In genomic region chr16:30395155-30395991, GRCh38 we compare ENCODE assay signal across 8 cellular contexts. TPM values are rescaled to one million over a fixed set of nuclear protein-coding genes. Genes with fewer than 3 reads are reported as not detected.
DNase-seq lines count a peak whose midpoint lies in the region; ATAC-seq and TF ChIP-seq lines count a peak whose summit lies in the region.

TSS of gene ZNF48 (plus strand) at chr16:30395420. CDS start at chr16:30395795, 375 bp downstream.

- POLR2A ChIA-PET in Panc1 (lab: Charles Lee): interaction anchor here (0.6 kb wide), 2 partner anchors 234 to 506 kb away, joined by 3 to 4 read pairs; no protein-coding TSS in a partner anchor

- no peaks in the 10 kb centered on the region for H3K27me3 Mint-ChIP-seq in naive B cell

- intact Hi-C loops in Panc1 (cut with micrococcal nuclease; ENCODE audit: unreplicated experiment) (no loop called here), thyroid gland (cut with DNase I) (no loop called here)

- H3K4me2 ChIP-seq in KMS-11: peak within 1 kb of the TSS; percentile 93

- H3K4me1 ChIP-seq in KMS-11 (ENCODE audit: low read depth, poor library complexity, severe bottlenecking) (peaks cover 14% of the 10 kb centered on the region), Panc1 (ENCODE audit: control insufficient read depth, insufficient read depth, low read length) (peaks cover 14% of the 10 kb centered on the region), thyroid gland (peaks cover 5 to 28% of the 10 kb centered on the region in 2 donors)

- peak within 1 kb of the TSS; percentile 60 for H3K9ac ChIP-seq in KMS-11

- WGBS in thyroid gland, 2 donors: 0 to 2% methylated on average over 1 to 10 of the region's 103 CpGs

- H3K9me3 Mint-ChIP-seq in naive B cell: no peaks in the 10 kb centered on the region

- H3K27me3 ChIP-seq in KMS-11 (ENCODE audit: insufficient read depth, low read depth) (no peaks in the 10 kb centered on the region), Panc1 (ENCODE audit: control insufficient read depth, insufficient read depth, low read length) (no peaks in the 10 kb centered on the region), thyroid gland (no peaks in the 10 kb centered on the region)

- TF ChIP-seq POLR2A in thyroid gland (IDR thresholded peaks at IDR 0.05): peak in 1 of 2 donors; percentile 51

- H3K36me3 ChIP-seq in KMS-11 (ENCODE audit: insufficient read depth) (0 out of 2 replicates have a peak, but pooled peaks cover 3% of the 10 kb centered on the region), Panc1 (ENCODE audit: control insufficient read depth, insufficient read depth, low read length) (no peaks in the 10 kb centered on the region), thyroid gland (peaks cover 10 to 11% of the 10 kb centered on the region in 2 donors)

- peak; percentile 47 for ATAC-seq in GM21526 (IDR thresholded peaks at IDR 0.05; ENCODE audit: low FRiP score, unreplicated experiment)
- peak; percentile 90 for ATAC-seq in Panc1
- ATAC-seq in naive B cell (ENCODE audit: low read depth in 2 of 2): peak; percentile 90 to 97

- H3K4me3 ChIP-seq in KMS-11 (IDR thresholded peaks at IDR 0.05; ENCODE audit: insufficient read depth, low read depth, low read length): no peak within 1 kb of the TSS
- H3K4me3 ChIP-seq in Panc1 (ENCODE audit: low read depth in 2 of 2, low read length in 2 of 2): peak within 1 kb of the TSS; percentile 85
- peak within 1 kb of the TSS; percentile 82 for H3K4me3 ChIP-seq in fibroblast of the aortic adventitia (ENCODE audit: low read depth, low read length)
- peak within 1 kb of the TSS; percentile 57 to 88 (median 87) for H3K4me3 ChIP-seq in thyroid gland (replicated peaks in 1 of 3)

- in situ Hi-C loops in Panc1 (cut with HindIII; ENCODE audit: low pct_unique_long_range_greater_than_20kb, low sequenced_read_pairs): no loop called here

- no peaks in the 10 kb centered on the region for H4K20me1 ChIP-seq in KMS-11 (ENCODE audit: insufficient read depth)

- peak within 1 kb of the TSS; percentile 87 for H2AFZ ChIP-seq in KMS-11 (ENCODE audit: low read depth)

- BruUV-seq in Panc1 (replicated peaks; lab: Mats Ljungman, UMichigan): no TSS peak

- H3K79me2 ChIP-seq in KMS-11 (ENCODE audit: insufficient read depth, low read depth): peaks cover 13% of the 10 kb centered on the region; the same call in 1 of the 2 replicates

- H3K27ac ChIP-seq in KMS-11 (peak within 1 kb of the TSS; percentile 36; the same call in 1 of the 2 replicates), Panc1 (ENCODE audit: low read length) (peak within 1 kb of the TSS; percentile 93), thyroid gland (peak within 1 kb of the TSS; percentile 33 to 69 (median 53))

- H3K36me3 Mint-ChIP-seq in naive B cell: no peaks in the 10 kb centered on the region

- no peak for TF ChIP-seq CTCF in KMS-11 (conservative IDR thresholded peaks at IDR 0.05; ENCODE audit: low read depth, low read length)
- TF ChIP-seq CTCF in Panc1 (IDR thresholded peaks at IDR 0.05): peak; percentile 82; the same call in 1 of the 2 replicates
- TF ChIP-seq CTCF in fibroblast of the aortic adventitia (IDR thresholded peaks at IDR 0.05; ENCODE audit: insufficient read depth, low read length): peak; percentile 12
- peak in 3 of 6 experiments; percentile 41 to 63 (median 58) for TF ChIP-seq CTCF in thyroid gland (IDR thresholded peaks at IDR 0.05)

- H3K9me3 ChIP-seq in Panc1 (ENCODE audit: control insufficient read depth, insufficient read depth, low read depth, low read length) (no peaks in the 10 kb centered on the region), thyroid gland (no peaks in the 10 kb centered on the region)

- H3K4me3 Mint-ChIP-seq in naive B cell: peak within 1 kb of the TSS; percentile 77 to 97 (median 92)

- peaks cover 25 to 45% (median 34%) of the 10 kb centered on the region in 3 donors for H3K4me1 Mint-ChIP-seq in naive B cell

- H3K27ac Mint-ChIP-seq in naive B cell: peak within 1 kb of the TSS; percentile 49 to 96 (median 84)

- peak; percentile 57 for DNase-seq in DMS114 treated with DMSO at 0.1 percent for 48 hours (lab: John Stamatoyannopoulos, UW; ENCODE audit: unreplicated experiment)
- no peak for DNase-seq in Panc1 (ENCODE audit: low read depth, low spot score)
- DNase-seq in activated T-helper 9 cell treated with anti-CD3 and anti-CD28 coated beads, Interleukin-2, amount 50 U/mL, for 16 hours (ENCODE audit: low read depth): peak; percentile 59
- peak; percentile 90 for DNase-seq in fibroblast of the aortic adventitia (ENCODE audit: low read depth)
- peak; percentile 81 for DNase-seq in naive B cell
- peak; percentile 88 to 89 for DNase-seq in thyroid gland

- CTCF ChIA-PET in Panc1 (lab: Charles Lee): interaction anchor here (0.6 to 1.6 kb wide), 5 partner anchors 14 to 276 kb away, joined by 3 to 9 read pairs (median 3); partner anchors contain the start of gene DCTPP1

RNA-seq across cellular contexts. Expression of gene ZNF48, which starts in this region (rescaled TPM):
- total RNA-seq in Panc1 (2021; ENCODE audit: unreplicated experiment) (16.6 TPM), fibroblast of the aortic adventitia (ENCODE audit: low replicate concordance) (2.1 and 5.4 TPM in 2 replicates), thyroid gland (10 to 100 TPM in 2 of 4 donors, 1 to 10 TPM in 2; 8.5 to 12.2 (median 9.4) TPM)
- 17.6 TPM for polyA plus RNA-seq in Panc1 (2012; ENCODE audit: insufficient read length)
- 1 to 10 TPM; 3.4 to 9.9 (median 7.0) TPM for polyA plus RNA-seq in naive B cell (ENCODE audit: low read depth in 6 of 6)

Comparison
In these comparisons a context has a peak if more than half of its experiments do, and no peak if none do; other contexts are left out.
1. H3K27ac ChIP-seq: peak in every context shown above with its lines; median percentile 93 in Panc1; 53 in thyroid gland; 36 in KMS-11.